Comparison of ENCODE assay signal across 8 cellular contexts in the genomic region with DNA sequence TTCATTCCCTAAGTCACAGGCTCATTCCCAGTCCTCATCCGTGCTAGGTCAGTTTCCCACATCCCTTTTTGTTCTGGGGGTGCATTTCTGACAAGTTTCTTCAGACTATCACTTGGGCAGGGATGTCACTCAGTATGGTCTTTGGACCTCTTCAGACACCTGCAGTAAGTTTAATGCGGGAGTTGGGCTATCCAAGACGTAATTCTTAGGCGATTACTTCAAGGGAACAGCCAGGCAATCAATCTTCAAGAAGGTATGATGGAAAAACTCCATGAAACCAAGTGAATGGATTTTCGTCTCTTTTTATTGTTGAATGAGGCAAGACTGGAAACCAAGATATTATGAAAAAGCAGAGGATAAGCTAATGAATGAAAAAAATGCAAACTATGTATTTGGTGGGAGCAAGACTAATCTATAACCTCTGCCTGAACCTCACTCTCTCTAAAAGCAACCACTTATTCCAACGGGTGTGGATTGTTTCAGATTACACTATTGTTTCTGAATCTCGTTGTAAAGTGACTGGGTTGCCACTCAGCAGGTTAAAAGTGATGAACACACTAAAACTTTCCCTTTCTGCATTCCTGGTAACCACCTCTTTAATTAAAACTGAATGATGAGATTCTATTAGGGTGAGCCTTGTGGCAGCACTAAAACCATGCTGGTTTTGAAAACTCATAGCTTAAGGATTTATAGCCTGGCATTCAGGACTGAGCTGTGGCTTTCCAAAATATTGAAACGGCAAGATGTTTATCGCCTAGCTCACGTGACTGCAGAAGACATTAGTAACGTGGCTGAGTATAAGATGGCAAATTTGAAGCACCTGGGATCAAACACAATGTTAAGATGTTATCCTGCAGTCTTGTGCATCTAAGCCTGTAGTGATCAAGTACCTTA. TPM values are rescaled to one million over a fixed set of nuclear protein-coding genes. Genes with fewer than 3 reads are reported as not detected.
DNase-seq lines count a peak whose midpoint lies in the region; ATAC-seq and TF ChIP-seq lines count a peak whose summit lies in the region.

No MANE protein-coding gene starts in this region.

- peak overlapping the region; percentile 83 for H3K4me3 ChIP-seq in MM.1S (ENCODE audit: low read length)
- peak overlapping the region; percentile 94 for H3K4me3 ChIP-seq in endocrine pancreas (ENCODE audit: control insufficient read depth, insufficient read depth, low read length)
- H3K4me3 ChIP-seq in neuron (ENCODE audit: low read length): peak overlapping the region; percentile 69

- H3K36me3 ChIP-seq in MM.1S (replicated peaks; ENCODE audit: insufficient read depth, low read length) (no peaks in the 10 kb centered on the region), endocrine pancreas (ENCODE audit: control insufficient read depth, insufficient read depth, low read length) (no peaks in the 10 kb centered on the region), neuron (ENCODE audit: insufficient read depth, low read length) (no peaks in the 10 kb centered on the region)

- peak overlapping the region; percentile 90; the same call in 1 of the 2 replicates for H2AFZ ChIP-seq in MM.1S (ENCODE audit: low read length)
- no peak overlapping the region for H2AFZ ChIP-seq in neuron (ENCODE audit: low read depth, low read length)

- H4K20me1 ChIP-seq in MM.1S (ENCODE audit: insufficient read depth, low read length): no peaks in the 10 kb centered on the region

- peaks cover 53% of the 10 kb centered on the region for H3K27me3 ChIP-seq in MM.1S (replicated peaks; ENCODE audit: insufficient read depth, low read length)
- no peaks in the 10 kb centered on the region for H3K27me3 ChIP-seq in endocrine pancreas (ENCODE audit: control insufficient read depth, insufficient read depth, low read length)
- H3K27me3 ChIP-seq in neuron (ENCODE audit: insufficient read depth, low read length): no peaks in the 10 kb centered on the region

- no peaks in the 10 kb centered on the region for H3K9me3 ChIP-seq in MM.1S (replicated peaks; ENCODE audit: insufficient read depth, low read length)
- H3K9me3 ChIP-seq in endocrine pancreas (ENCODE audit: control insufficient read depth, low read length): no peaks in the 10 kb centered on the region
- H3K9me3 ChIP-seq in neuron (ENCODE audit: low read length): no peaks in the 10 kb centered on the region

- peak; percentile 32 for DNase-seq in CD1c-positive myeloid dendritic cell (ENCODE audit: extremely low spot score)
- no peak for DNase-seq in MM.1S
- no peak for DNase-seq in SIG-M5 treated with dmso at 0.1 percent for 504 hours (lab: John Stamatoyannopoulos, UW; ENCODE audit: unreplicated experiment)
- no peak for DNase-seq in putamen (ENCODE audit: low spot score)
- DNase-seq in mesenteric fat pad (ENCODE audit: low spot score): no peak

- peaks cover 22% of the 10 kb centered on the region for H3K4me1 ChIP-seq in MM.1S (ENCODE audit: low read length)
- H3K4me1 ChIP-seq in endocrine pancreas (ENCODE audit: control insufficient read depth, insufficient read depth, low read length): peaks cover 22% of the 10 kb centered on the region
- H3K4me1 ChIP-seq in neuron (ENCODE audit: insufficient read depth, low read length): peaks cover 34% of the 10 kb centered on the region

- no peak overlapping the region for H3K27ac ChIP-seq in MM.1S (ENCODE audit: low read length)

- no peaks in the 10 kb centered on the region for H3K79me2 ChIP-seq in MM.1S (ENCODE audit: low read length)

- H3K9me2 ChIP-seq in MM.1S (replicated peaks; ENCODE audit: insufficient read depth, low read length): no peaks in the 10 kb centered on the region

- H3F3A ChIP-seq in MM.1S (ENCODE audit: insufficient read depth, low read length): 0 out of 2 replicates have a peak, but pooled peaks cover 13% of the 10 kb centered on the region

- no peak for TF ChIP-seq CTCF in MM.1S (IDR thresholded peaks at IDR 0.05; ENCODE audit: low read length)

- peak overlapping the region; percentile 96 for H3K4me2 ChIP-seq in MM.1S (ENCODE audit: low read depth, low read length)

- H3K9ac ChIP-seq in MM.1S (ENCODE audit: low read length) (no peak overlapping the region), endocrine pancreas (ENCODE audit: control insufficient read depth, insufficient read depth, low read length) (peak overlapping the region; percentile 99)

- no peak for ATAC-seq in HG02870 (IDR thresholded peaks at IDR 0.05; ENCODE audit: unreplicated experiment)

RNA-seq across cellular contexts. Expression of a gene that starts 1.1 kb away (rescaled TPM):
- 17.3 TPM for total RNA-seq in mesenteric fat pad
